Comparison of ENCODE assay signal across 16 cellular contexts in the genomic region with DNA sequence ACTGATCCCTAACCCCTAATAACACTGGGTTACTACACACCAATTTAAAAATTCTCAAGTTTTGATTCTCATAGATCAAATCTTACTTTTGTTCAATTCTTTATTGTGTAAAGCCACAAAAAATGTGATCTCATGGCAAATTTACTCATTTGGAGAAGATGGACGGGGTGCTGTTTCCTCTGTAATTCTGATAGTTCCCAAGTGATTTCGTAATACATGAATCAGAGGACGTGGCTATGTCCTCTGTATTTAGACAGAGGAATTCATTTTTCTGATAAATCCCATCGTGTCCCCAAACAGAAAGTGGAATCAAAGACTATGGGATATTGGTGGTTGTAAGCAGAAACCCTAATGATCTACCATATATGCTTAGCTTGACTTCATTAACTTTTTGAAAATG.
A peak's percentile ranks its signal among the peaks of the same experiment; 100 is the strongest.
DNase-seq lines count a peak whose midpoint lies in the region; ATAC-seq and TF ChIP-seq lines count a peak whose summit lies in the region.
"Had no signal": no experiment of that assay in that cellular context is flagged by ENCODE, and none has a peak within 500 bp of the region (broad histone marks: within the 10 kb centered on the region; RNA-seq: fewer than 3 reads in every experiment).

No MANE protein-coding gene starts in this region.

- H3K36me3 ChIP-seq in IMR-90 (ENCODE audit: control insufficient read depth, insufficient read depth, low read length) (no peaks in the 10 kb centered on the region), mesenchymal stem cell (ENCODE audit: control insufficient read depth in 1 of 2, insufficient read depth in 2 of 2, low read depth in 1 of 2, low read length in 2 of 2) (no peaks in the 10 kb centered on the region)
- H3K36me3 ChIP-seq: tibial artery had no signal

- no peak overlapping the region for H2AK9ac ChIP-seq in IMR-90 (replicated peaks; ENCODE audit: low read depth, low read length, poor library complexity)

- no peak for TF ChIP-seq RAD21 in IMR-90 (IDR thresholded peaks at IDR 0.05; ENCODE audit: low read length)

- TF ChIP-seq POLR2A in IMR-90 (IDR thresholded peaks at IDR 0.05; ENCODE audit: low read depth, low read length): no peak

- no peak overlapping the region for H2AK5ac ChIP-seq in IMR-90 (ENCODE audit: low read depth, low read length)
- no peak overlapping the region for H2AK5ac ChIP-seq in mesenchymal stem cell (ENCODE audit: low read length, severe bottlenecking)

- no TSS peak for BruUV-seq in IMR-90 (replicated peaks; lab: Mats Ljungman, UMichigan)

- peaks cover 15% of the 10 kb centered on the region for H3K9me3 ChIP-seq in IMR-90 (ENCODE audit: control insufficient read depth, insufficient read depth, low read length)
- peaks cover 20% of the 10 kb centered on the region for H3K9me3 ChIP-seq in mesenchymal stem cell (ENCODE audit: control insufficient read depth, low read length)

- H4K8ac ChIP-seq in IMR-90 (ENCODE audit: low read depth in 2 of 2, low read length in 2 of 2) (no peak overlapping the region), mesenchymal stem cell (ENCODE audit: low read length) (no peak overlapping the region)

- H2BK12ac ChIP-seq in mesenchymal stem cell (ENCODE audit: low read length in 2 of 2): no peak overlapping the region

- dilution Hi-C loops in IMR-90 (cut with HindIII; ENCODE audit: low sequenced_read_pairs, unreplicated experiment): no loop called here

- in situ Hi-C loops in IMR-90 (cut with MboI; ENCODE audit: low sequenced_read_pairs): loop anchor here (10.0 kb wide), 1 partner anchor 191 kb away; no protein-coding TSS in a partner anchor

- DNase-seq in COLO829 (ENCODE audit: low spot score) (peak; percentile 31), IMR-90 (peak; percentile 82), choroid plexus epithelial cell (ENCODE audit: low read depth) (peak; percentile 69), mesenchymal stem cell (peak; percentile 56), cerebellar cortex (ENCODE audit: low spot score) (no peak), DMS79 (lab: John Stamatoyannopoulos, UW) (no peak)
- no peak for DNase-seq in stimulated activated CD4-positive, alpha-beta T cell treated with anti-CD3 and anti-CD28 coated beads, Interleukin-4, amount 100 ng/mL, for 1 hour
- DNase-seq: activated naive CD8-positive, alpha-beta T cell treated with anti-CD3 and anti-CD28 coated beads, Interleukin-2, amount 10 ng/mL, durations not matched to agents 7 days and 5 days; Caco-2; NCI-H1048; NCI-H526; SHP77 treated with DMSO at 0.1 percent for 48 hours; stimulated activated CD4-positive, alpha-beta T cell treated with anti-CD3 and anti-CD28 coated beads, Interleukin-12 subunit alpha, Interleukin-12 subunit beta, amount 100 ng/mL, for 4 hours; tibial artery had no signal

- H3K9me1 ChIP-seq in IMR-90 (ENCODE audit: insufficient read depth, low read length): no peaks in the 10 kb centered on the region

- H4K91ac ChIP-seq in IMR-90 (ENCODE audit: insufficient read depth, low read depth, low read length) (no peak overlapping the region), mesenchymal stem cell (ENCODE audit: low read length) (no peak overlapping the region)

- H3K4me2 ChIP-seq in IMR-90 (ENCODE audit: low read depth, low read length) (peak overlapping the region; percentile 38; the same call in 1 of the 2 replicates), mesenchymal stem cell (ENCODE audit: low read length, poor library complexity, severe bottlenecking) (no peak overlapping the region)

- H3K27ac ChIP-seq in IMR-90 (ENCODE audit: insufficient read depth, low read length) (no peak overlapping the region), mesenchymal stem cell (ENCODE audit: low read length, poor library complexity, severe bottlenecking) (no peak overlapping the region)
- H3K27ac ChIP-seq: HL-60, tibial artery had no signal

- WGBS in IMR-90 (ENCODE audit: extremely low coverage in 2 of 2, insufficient read length in 1 of 2), 2 experiments: no CpG with 5 or more reads among the region's 4 CpGs
- 34% methylated on average over 3 of the region's 4 CpGs for WGBS in mesenchymal stem cell

- H3K4me1 ChIP-seq in IMR-90 (ENCODE audit: control insufficient read depth, insufficient read depth, low read length) (no peaks in the 10 kb centered on the region), mesenchymal stem cell (ENCODE audit: control insufficient read depth, insufficient read depth, low read depth, low read length) (peaks cover 2% of the 10 kb centered on the region)
- H3K4me1 ChIP-seq: Caco-2 had no signal

- H3K9ac ChIP-seq in IMR-90 (ENCODE audit: low read depth, low read length) (no peak overlapping the region), mesenchymal stem cell (ENCODE audit: low read length) (peak overlapping the region; percentile 47)

- H3K4me3 ChIP-seq in IMR-90 (ENCODE audit: insufficient read depth, low read depth, low read length) (no peak overlapping the region), choroid plexus epithelial cell (ENCODE audit: low read depth, low read length) (no peak overlapping the region), mesenchymal stem cell (ENCODE audit: insufficient read depth in 1 of 2, low read depth in 1 of 2, low read length in 2 of 2) (peak overlapping the region in 1 of 2 experiments; percentile 43)
- H3K4me3 ChIP-seq: tibial artery had no signal

- H2BK120ac ChIP-seq in IMR-90 (ENCODE audit: low read depth, low read length) (no peak overlapping the region), mesenchymal stem cell (ENCODE audit: low read depth, low read length) (no peak overlapping the region)

- POLR2A ChIA-PET in IMR-90 (lab: Charles Lee; ENCODE audit: unreplicated experiment): interaction anchor here (0.6 kb wide), 1 partner anchor 132 kb away, joined by 3 read pairs; no protein-coding TSS in a partner anchor

- H3K79me1 ChIP-seq in IMR-90 (ENCODE audit: low read depth in 1 of 2, low read length in 2 of 2): no peaks in the 10 kb centered on the region; a peak in 1 of 4 replicates
- no peaks in the 10 kb centered on the region for H3K79me1 ChIP-seq in mesenchymal stem cell (replicated peaks; ENCODE audit: low read length, poor library complexity, severe bottlenecking)

- no peak overlapping the region for H3K56ac ChIP-seq in IMR-90 (ENCODE audit: extremely low read depth, insufficient read depth, low read length)

- no peaks in the 10 kb centered on the region for H3K27me3 ChIP-seq in IMR-90 (ENCODE audit: control insufficient read depth, insufficient read depth, low read length)
- H3K27me3 ChIP-seq in mesenchymal stem cell (ENCODE audit: control insufficient read depth in 1 of 2, insufficient read depth in 1 of 2, low read length in 2 of 2): peaks cover 0 to 19% of the 10 kb centered on the region in 2 experiments

- H2BK5ac ChIP-seq in IMR-90 (ENCODE audit: low read depth, low read length, poor library complexity, severe bottlenecking): no peak overlapping the region
- no peak overlapping the region for H2BK5ac ChIP-seq in mesenchymal stem cell (ENCODE audit: low read depth, low read length, poor library complexity, severe bottlenecking)

- no peak for TF ChIP-seq CTCF in IMR-90 (conservative IDR thresholded peaks at IDR 0.05; ENCODE audit: low read depth, low read length)
- TF ChIP-seq CTCF in choroid plexus epithelial cell (conservative IDR thresholded peaks at IDR 0.05; ENCODE audit: low read depth, low read length): no peak

- H2BK15ac ChIP-seq in IMR-90 (ENCODE audit: low read depth, low read length) (no peak overlapping the region), mesenchymal stem cell (ENCODE audit: low read depth, poor library complexity, severe bottlenecking) (no peak overlapping the region)

- H3K4ac ChIP-seq in IMR-90 (ENCODE audit: low read depth, low read length) (no peak overlapping the region), mesenchymal stem cell (ENCODE audit: low read depth in 1 of 2, low read length in 2 of 2) (no peak overlapping the region)

- no peak overlapping the region for H3K23ac ChIP-seq in IMR-90 (ENCODE audit: low read depth, low read length)
- H3K23ac ChIP-seq in mesenchymal stem cell (ENCODE audit: low read length in 2 of 2): no peak overlapping the region

- H4K5ac ChIP-seq in IMR-90 (ENCODE audit: low read depth, low read length): no peak overlapping the region

- H2AFZ ChIP-seq in IMR-90 (replicated peaks; ENCODE audit: low read length, poor library complexity) (no peak overlapping the region), mesenchymal stem cell (ENCODE audit: low read depth, low read length) (no peak overlapping the region)

- CTCF ChIA-PET in IMR-90 (lab: Yijun Ruan, JAX): interaction anchor here (2.0 kb wide), 1 partner anchor 196 kb away, joined by 7 read pairs; no protein-coding TSS in a partner anchor

- H3K14ac ChIP-seq in IMR-90 (replicated peaks; ENCODE audit: low read depth, low read length) (peak overlapping the region; percentile 46; the same call in 1 of the 2 replicates), mesenchymal stem cell (ENCODE audit: low read length in 2 of 2) (no peak overlapping the region)

- no peaks in the 10 kb centered on the region for H4K20me1 ChIP-seq in IMR-90 (ENCODE audit: insufficient read depth, low read length)

- no peak overlapping the region for H2BK20ac ChIP-seq in IMR-90 (ENCODE audit: low read depth, low read length)

- no peak overlapping the region for H3K18ac ChIP-seq in IMR-90 (ENCODE audit: low read depth, low read length)
- H3K18ac ChIP-seq in mesenchymal stem cell (ENCODE audit: low read depth in 1 of 2, low read length in 2 of 2): no peak overlapping the region

- intact Hi-C loops in IMR-90 (cut with micrococcal nuclease): no loop called here

- ATAC-seq in IMR-90 (ENCODE audit: low read depth) (peak; percentile 62), HG03565 (IDR thresholded peaks at IDR 0.05; ENCODE audit: unreplicated experiment) (no peak)

TF ChIP-seq in IMR-90, 13 proteins besides CTCF, POLR2A, EP300 and RAD21:
- peak; percentile 6; the same call in 1 of the 2 replicates for TF ChIP-seq SMC3 (IDR thresholded peaks at IDR 0.05; ENCODE audit: low read depth, low read length)
- peak; percentile 100 for TF ChIP-seq CEBPB (IDR thresholded peaks at IDR 0.05; ENCODE audit: low read depth, low read length)
- no peak for TF ChIP-seq FOS (IDR thresholded peaks at IDR 0.05; ENCODE audit: low read depth, low read length)

Comparison
In these comparisons a context has a peak if more than half of its experiments do, and no peak if none do; other contexts are left out.
1. DNase-seq: peak in COLO829 (single experiment), IMR-90 (single experiment), choroid plexus epithelial cell (single experiment) and mesenchymal stem cell (single experiment); none in stimulated activated CD4-positive, alpha-beta T cell treated with anti-CD3 and anti-CD28 coated beads, Interleukin-4, amount 100 ng/mL, for 1 hour (single experiment), cerebellar cortex (single experiment) and DMS79 (single experiment).